9 cellular contexts compared by ENCODE assay signal in genomic region chr11:66544952-66545351, GRCh38. TPM values are rescaled to one million over a fixed set of nuclear protein-coding genes. Genes with fewer than 3 reads are reported as not detected.
DNase-seq lines count a peak whose midpoint lies in the region; ATAC-seq, FAIRE-seq and TF ChIP-seq lines count a peak whose summit lies in the region.
"Not testable (repeated sequence)": the region's sequence is repeated elsewhere in the genome, so short reads cannot be mapped to it uniquely, and the experiment has no call there.
"Had no signal": no experiment of that assay in that cellular context is flagged by ENCODE, and none has a peak within 500 bp of the region (broad histone marks: within the 10 kb centered on the region; RNA-seq: fewer than 3 reads in every experiment).

No MANE protein-coding gene starts in this region.

- DNase-seq in A549 (ENCODE audit: low read depth in 1 of 2, low spot score in 1 of 2); GM19239 (ENCODE audit: insufficient read length, low spot score); activated CD8-positive, alpha-beta memory T cell treated with anti-CD3 and anti-CD28 coated beads, Interleukin-2, amount 10 ng/mL, durations not matched to agents 7 days and 5 days; central memory CD8-positive, alpha-beta T cell (ENCODE audit: low spot score in 2 of 2); glutamatergic neuron; mesothelial cell of epicardium (ENCODE audit: low spot score in 2 of 2, unreplicated experiment in 2 of 2); retinal pigment epithelial cell (ENCODE audit: low read depth): not testable (repeated sequence)
- peak; percentile 41 for DNase-seq in OCI-LY7 (ENCODE audit: low spot score)

- H3K27ac ChIP-seq in A549 (peak overlapping the region; percentile 85 to 96; a peak in 5 of 6 replicates), OCI-LY7 (ENCODE audit: low read depth, low read length, poor library complexity, severe bottlenecking) (peak overlapping the region; percentile 79)

- TF ChIP-seq EP300 in A549 (IDR thresholded peaks at IDR 0.05): not testable (repeated sequence)

- TF ChIP-seq POLR2A in A549 (IDR thresholded peaks at IDR 0.05; ENCODE audit: low read length): not testable (repeated sequence)

- H3K36me3 Mint-ChIP-seq in activated CD8-positive, alpha-beta memory T cell treated with anti-CD3 and anti-CD28 coated beads, Interleukin-2, amount 10 ng/mL, durations not matched to agents 7 days and 5 days; glutamatergic neuron (ENCODE audit: unreplicated experiment): not testable (repeated sequence)
- H3K36me3 Mint-ChIP-seq in central memory CD8-positive, alpha-beta T cell (ENCODE audit: insufficient read depth): peaks cover 21% of the 10 kb centered on the region
- peaks cover 15% of the 10 kb centered on the region for H3K36me3 Mint-ChIP-seq in mesothelial cell of epicardium

- H3K27me3 Mint-ChIP-seq in activated CD8-positive, alpha-beta memory T cell treated with anti-CD3 and anti-CD28 coated beads, Interleukin-2, amount 10 ng/mL, durations not matched to agents 7 days and 5 days: peaks cover 11% of the 10 kb centered on the region
- not testable (repeated sequence) for H3K27me3 Mint-ChIP-seq in central memory CD8-positive, alpha-beta T cell; mesothelial cell of epicardium (ENCODE audit: low read depth)
- H3K27me3 Mint-ChIP-seq in glutamatergic neuron (ENCODE audit: unreplicated experiment): peaks cover 11% of the 10 kb centered on the region

- peaks cover 30% of the 10 kb centered on the region for H3K4me1 Mint-ChIP-seq in activated CD8-positive, alpha-beta memory T cell treated with anti-CD3 and anti-CD28 coated beads, Interleukin-2, amount 10 ng/mL, durations not matched to agents 7 days and 5 days
- peaks cover 42% of the 10 kb centered on the region for H3K4me1 Mint-ChIP-seq in central memory CD8-positive, alpha-beta T cell
- H3K4me1 Mint-ChIP-seq in glutamatergic neuron (ENCODE audit: low read depth, unreplicated experiment): peaks cover 29% of the 10 kb centered on the region
- H3K4me1 Mint-ChIP-seq in mesothelial cell of epicardium: peaks cover 13% of the 10 kb centered on the region

- H3K27ac Mint-ChIP-seq in activated CD8-positive, alpha-beta memory T cell treated with anti-CD3 and anti-CD28 coated beads, Interleukin-2, amount 10 ng/mL, durations not matched to agents 7 days and 5 days: peak overlapping the region; percentile 75
- H3K27ac Mint-ChIP-seq in central memory CD8-positive, alpha-beta T cell (ENCODE audit: low read depth): peak overlapping the region; percentile 84
- peak overlapping the region; percentile 85 for H3K27ac Mint-ChIP-seq in glutamatergic neuron (ENCODE audit: unreplicated experiment)
- not testable (repeated sequence) for H3K27ac Mint-ChIP-seq in mesothelial cell of epicardium

- H3K9me2 ChIP-seq in OCI-LY7 (ENCODE audit: insufficient read depth, low read length): not testable (repeated sequence)

- CTCF ChIA-PET in A549 (lab: Yijun Ruan, JAX) (interaction anchor here (1.0 to 1.8 kb wide), 4 partner anchors 8 to 106 kb away, joined by 3 to 6 read pairs (median 4); partner anchors contain the start of gene MRPL11), OCI-LY7 (lab: Charles Lee; ENCODE audit: unreplicated experiment) (interaction anchor here (1.5 kb wide), 1 partner anchor 133 kb away, joined by 7 read pairs; the partner anchor contains the start of gene RBM4B)
- CTCF ChIA-PET in activated CD8-positive, alpha-beta memory T cell treated with anti-CD3 and anti-CD28 coated beads, Interleukin-2, amount 10 ng/mL, durations not matched to agents 7 days and 5 days (lab: Charles Lee): interaction anchor here (1.1 to 2.4 kb wide), 4 partner anchors 47 to 136 kb away, joined by 3 to 13 read pairs (median 6); partner anchors contain the start of genes CCDC87, CCS and RBM4B

- not testable (repeated sequence) for H3K9me3 ChIP-seq in A549; OCI-LY7 (ENCODE audit: low read length)

- H3K79me2 ChIP-seq in OCI-LY7 (ENCODE audit: insufficient read depth, low read depth, low read length): not testable (repeated sequence)

- peaks cover 13% of the 10 kb centered on the region for H3K36me3 ChIP-seq in OCI-LY7 (ENCODE audit: insufficient read depth, low read length)

- H3K9me3 Mint-ChIP-seq in activated CD8-positive, alpha-beta memory T cell treated with anti-CD3 and anti-CD28 coated beads, Interleukin-2, amount 10 ng/mL, durations not matched to agents 7 days and 5 days (ENCODE audit: low read depth); central memory CD8-positive, alpha-beta T cell; mesothelial cell of epicardium: not testable (repeated sequence)
- H3K9me3 Mint-ChIP-seq in glutamatergic neuron (ENCODE audit: unreplicated experiment): peaks cover 13% of the 10 kb centered on the region

- H3K4me2 ChIP-seq in A549 (peak overlapping the region; percentile 90), OCI-LY7 (ENCODE audit: low read length) (peak overlapping the region; percentile 86)

- not testable (repeated sequence) for FAIRE-seq in A549 (lab: Jason Lieb, UNC)
- peak; percentile 88 for FAIRE-seq in GM19239 (lab: Jason Lieb, UNC)

- not testable (repeated sequence) for TF ChIP-seq CTCF in A549 (IDR thresholded peaks at IDR 0.05); OCI-LY7 (conservative IDR thresholded peaks at IDR 0.05; ENCODE audit: low read length); glutamatergic neuron (IDR thresholded peaks at IDR 0.05; ENCODE audit: partially characterized antibody, unreplicated experiment); mesothelial cell of epicardium (IDR thresholded peaks at IDR 0.05; ENCODE audit: unreplicated experiment); retinal pigment epithelial cell (conservative IDR thresholded peaks at IDR 0.05; ENCODE audit: low read depth, low read length)

- peak overlapping the region; percentile 86 for H3K4me3 Mint-ChIP-seq in activated CD8-positive, alpha-beta memory T cell treated with anti-CD3 and anti-CD28 coated beads, Interleukin-2, amount 10 ng/mL, durations not matched to agents 7 days and 5 days
- H3K4me3 Mint-ChIP-seq in central memory CD8-positive, alpha-beta T cell: peak overlapping the region; percentile 82
- peak overlapping the region; percentile 82 for H3K4me3 Mint-ChIP-seq in glutamatergic neuron (ENCODE audit: unreplicated experiment)
- peak overlapping the region; percentile 73 for H3K4me3 Mint-ChIP-seq in mesothelial cell of epicardium

- not testable (repeated sequence) for TF ChIP-seq RAD21 in A549 (conservative IDR thresholded peaks at IDR 0.05 in 1 of 2, IDR thresholded peaks at IDR 0.05 in 1 of 2)

- 74% methylated on average over 14 of the region's 14 CpGs for WGBS in A549 (ENCODE audit: missing lambda C conversion rate)

- POLR2A ChIA-PET in A549 (lab: Yijun Ruan, JAX) (interaction anchor here (0.7 to 2.0 kb wide), 8 partner anchors 10 to 298 kb away, joined by 3 to 13 read pairs (median 10); partner anchors contain the start of genes CTSF, DPP3, RBM14 and RBM4), OCI-LY7 (lab: Charles Lee) (interaction anchor here (0.6 to 2.8 kb wide), 3 partner anchors 11 to 133 kb away, joined by 4 to 11 read pairs (median 5); partner anchors contain the start of gene RBM4B)

- H3K4me1 ChIP-seq in A549: peaks cover 17% of the 10 kb centered on the region
- peaks cover 33% of the 10 kb centered on the region for H3K4me1 ChIP-seq in OCI-LY7 (ENCODE audit: insufficient read depth, low read length, poor library complexity, severe bottlenecking)

- H2AFZ ChIP-seq in OCI-LY7 (ENCODE audit: low read length): peak overlapping the region; percentile 88

- H3K4me3 ChIP-seq in A549 (peak overlapping the region; percentile 85), OCI-LY7 (ENCODE audit: low read depth, low read length, poor library complexity, severe bottlenecking) (peak overlapping the region; percentile 89), retinal pigment epithelial cell (ENCODE audit: low read length) (peak overlapping the region; percentile 62)

- TSS peak; percentile 75 for BruUV-seq in OCI-LY7 (replicated peaks; lab: Mats Ljungman, UMichigan)

- intact Hi-C loops in OCI-LY7 (cut with micrococcal nuclease; ENCODE audit: unreplicated experiment): loop anchor here (5.0 kb wide), 1 partner anchor 72 kb away; the partner anchor contains the start of gene RBM14

- not testable (repeated sequence) for ATAC-seq in A549; activated CD8-positive, alpha-beta memory T cell treated with anti-CD3 and anti-CD28 coated beads, Interleukin-2, amount 10 ng/mL, durations not matched to agents 7 days and 5 days; central memory CD8-positive, alpha-beta T cell (replicated peaks; ENCODE audit: extremely low read depth, poor library complexity, severe bottlenecking)

- not testable (repeated sequence) for H4K20me1 ChIP-seq in OCI-LY7 (ENCODE audit: insufficient read depth, low read length)

RNA-seq across cellular contexts. Expression of gene ZDHHC24, which starts 0.9 kb away (rescaled TPM):
- polyA plus RNA-seq in A549 (2011; rRNA removed): 8.4 and 8.6 TPM in 2 replicates
- 10.4 and 18.1 TPM in 2 replicates for polyA plus RNA-seq in A549 (2012; cell fraction: cytosol; rRNA removed)
- polyA plus RNA-seq in A549 (2012; cell fraction: nucleus; rRNA removed): 11.5 and 19.4 TPM in 2 replicates
- 6.8 to 9.3 TPM (median 8.7 TPM) in 3 replicates for polyA plus RNA-seq in A549 (2017; fragmentation: RNase III; extraction: RNeasy Plus Mini Kit Qiagen cat#74134 plus additional on column Dnase treatment)
- polyA minus RNA-seq in A549 (2011; rRNA and poly(A)+ RNA removed): 4.3 and 5.1 TPM in 2 replicates
- total RNA-seq in OCI-LY7 (2014; rRNA removed; shearing (Covaris generic)): 11.3 and 11.9 TPM in 2 replicates
- total RNA-seq in OCI-LY7 (2022): 33.3 and 35.1 TPM in 2 replicates
- total RNA-seq in activated CD8-positive, alpha-beta memory T cell treated with anti-CD3 and anti-CD28 coated beads, Interleukin-2, amount 10 ng/mL, durations not matched to agents 7 days and 5 days: 10 to 100 TPM; 18.7 to 19.8 TPM
- total RNA-seq in glutamatergic neuron (ENCODE audit: unreplicated experiment): 11.5 TPM
- 13.2 to 14.7 TPM (median 13.7 TPM) in 3 replicates for total RNA-seq in mesothelial cell of epicardium

RNA-seq across cellular contexts. Expression of gene ACTN3, which starts 1.8 kb away (rescaled TPM):
- polyA plus RNA-seq in A549 (2011; rRNA removed) (0.03 TPM in 1 of 2 replicates, not detected in the other), A549 (2017; fragmentation: RNase III; extraction: RNeasy Plus Mini Kit Qiagen cat#74134 plus additional on column Dnase treatment) (not detected in 3 replicates)
- polyA plus RNA-seq in A549 (2012; cell fraction: cytosol; rRNA removed): 0.01 TPM in 1 of 2 replicates, not detected in the other
- 0.05 and 0.18 TPM in 2 replicates for polyA plus RNA-seq in A549 (2012; cell fraction: nucleus; rRNA removed)
- 0.04 TPM in 1 of 2 replicates, not detected in the other for polyA minus RNA-seq in A549 (2011; rRNA and poly(A)+ RNA removed)
- total RNA-seq in OCI-LY7 (2014; rRNA removed; shearing (Covaris generic)): not detected in 2 replicates
- total RNA-seq in OCI-LY7 (2022) (0.15 and 0.27 TPM in 2 replicates), glutamatergic neuron (ENCODE audit: unreplicated experiment) (2.0 TPM), mesothelial cell of epicardium (0.11 to 0.13 TPM (median 0.13 TPM) in 3 replicates)
- total RNA-seq in activated CD8-positive, alpha-beta memory T cell treated with anti-CD3 and anti-CD28 coated beads, Interleukin-2, amount 10 ng/mL, durations not matched to agents 7 days and 5 days: under 1 TPM in 1 of 2 experiments, not detected in 1; 0.40 TPM
- total RNA-seq: HT-29 had no signal

RNA-seq across cellular contexts. Expression of gene CTSF, which starts 23.5 kb away (rescaled TPM):
- polyA plus RNA-seq in A549 (2011; rRNA removed) (19.2 and 29.1 TPM in 2 replicates), A549 (2017; fragmentation: RNase III; extraction: RNeasy Plus Mini Kit Qiagen cat#74134 plus additional on column Dnase treatment) (23.0 to 32.1 TPM (median 29.8 TPM) in 3 replicates)
- polyA plus RNA-seq in A549 (2012; cell fraction: cytosol; rRNA removed): 17.2 and 23.0 TPM in 2 replicates
- polyA plus RNA-seq in A549 (2012; cell fraction: nucleus; rRNA removed): 48.8 and 53.2 TPM in 2 replicates
- 17.2 and 25.4 TPM in 2 replicates for polyA minus RNA-seq in A549 (2011; rRNA and poly(A)+ RNA removed)
- total RNA-seq in OCI-LY7 (2014; rRNA removed; shearing (Covaris generic)): not detected in 2 replicates
- total RNA-seq in OCI-LY7 (2022) (not detected in 2 replicates), glutamatergic neuron (ENCODE audit: unreplicated experiment) (31.1 TPM), mesothelial cell of epicardium (not detected in 3 replicates)
- 1 to 10 TPM; 2.8 to 4.1 TPM for total RNA-seq in activated CD8-positive, alpha-beta memory T cell treated with anti-CD3 and anti-CD28 coated beads, Interleukin-2, amount 10 ng/mL, durations not matched to agents 7 days and 5 days
- total RNA-seq: HT-29 had no signal

RNA-seq across cellular contexts. Expression of gene BBS1, which starts 34.5 kb away (rescaled TPM):
- polyA plus RNA-seq in A549 (2011; rRNA removed) (12.5 and 14.7 TPM in 2 replicates), A549 (2017; fragmentation: RNase III; extraction: RNeasy Plus Mini Kit Qiagen cat#74134 plus additional on column Dnase treatment) (10.9 to 13.4 TPM (median 12.5 TPM) in 3 replicates)
- polyA plus RNA-seq in A549 (2012; cell fraction: cytosol; rRNA removed): 13.3 and 13.9 TPM in 2 replicates
- polyA plus RNA-seq in A549 (2012; cell fraction: nucleus; rRNA removed): 39.7 and 42.5 TPM in 2 replicates
- polyA minus RNA-seq in A549 (2011; rRNA and poly(A)+ RNA removed): 22.1 and 25.1 TPM in 2 replicates
- total RNA-seq in OCI-LY7 (2014; rRNA removed; shearing (Covaris generic)): 8.7 and 14.7 TPM in 2 replicates
- total RNA-seq in OCI-LY7 (2022) (15.2 and 15.7 TPM in 2 replicates), glutamatergic neuron (ENCODE audit: unreplicated experiment) (37.3 TPM), mesothelial cell of epicardium (61.5 to 62.0 TPM (median 61.5 TPM) in 3 replicates)
- total RNA-seq in activated CD8-positive, alpha-beta memory T cell treated with anti-CD3 and anti-CD28 coated beads, Interleukin-2, amount 10 ng/mL, durations not matched to agents 7 days and 5 days: 10 to 100 TPM; 12.6 to 12.9 TPM

RNA-seq across cellular contexts. Expression of gene CCDC87, which starts 47.9 kb away (rescaled TPM):
- 0.47 and 0.54 TPM in 2 replicates for polyA plus RNA-seq in A549 (2011; rRNA removed)
- 0.14 and 0.19 TPM in 2 replicates for polyA plus RNA-seq in A549 (2012; cell fraction: cytosol; rRNA removed)
- 0.22 and 0.31 TPM in 2 replicates for polyA plus RNA-seq in A549 (2012; cell fraction: nucleus; rRNA removed)
- polyA plus RNA-seq in A549 (2017; fragmentation: RNase III; extraction: RNeasy Plus Mini Kit Qiagen cat#74134 plus additional on column Dnase treatment): 0.56 to 0.68 TPM (median 0.65 TPM) in 3 replicates
- 0.21 and 0.39 TPM in 2 replicates for polyA minus RNA-seq in A549 (2011; rRNA and poly(A)+ RNA removed)
- total RNA-seq in OCI-LY7 (2014; rRNA removed; shearing (Covaris generic)): 0.13 and 0.26 TPM in 2 replicates
- total RNA-seq in OCI-LY7 (2022): 0.17 and 0.36 TPM in 2 replicates
- under 1 TPM in 1 of 2 experiments, not detected in 1; 0.12 TPM for total RNA-seq in activated CD8-positive, alpha-beta memory T cell treated with anti-CD3 and anti-CD28 coated beads, Interleukin-2, amount 10 ng/mL, durations not matched to agents 7 days and 5 days
- total RNA-seq in glutamatergic neuron (ENCODE audit: unreplicated experiment): 0.51 TPM
- total RNA-seq in mesothelial cell of epicardium: 0.25 to 0.42 TPM (median 0.41 TPM) in 3 replicates
